20 cellular contexts compared by ENCODE assay signal in genomic region chr3:34019158-34019557, GRCh38.
A peak's percentile ranks its signal among the peaks of the same experiment; 100 is the strongest.
DNase-seq lines count a peak whose midpoint lies in the region; ATAC-seq, FAIRE-seq and TF ChIP-seq lines count a peak whose summit lies in the region.
"Had no signal": no experiment of that assay in that cellular context is flagged by ENCODE, and none has a peak within 500 bp of the region (broad histone marks: within the 10 kb centered on the region; RNA-seq: fewer than 3 reads in every experiment).

No MANE protein-coding gene starts in this region.

- POLR2A ChIA-PET in HepG2 (lab: Yijun Ruan, JAX), result no interaction called here

- peaks cover 35% of the 10 kb centered on the region for H3F3A ChIP-seq in SU-DHL-6 (ENCODE audit: insufficient read depth)

- H3K27me3 ChIP-seq in HepG2 (ENCODE audit: control insufficient read depth in 1 of 2, insufficient read depth in 2 of 2, low read length in 2 of 2) (no peaks in the 10 kb centered on the region), right lobe of liver (no peaks in the 10 kb centered on the region), Karpas-422 (ENCODE audit: low read length) (no peaks in the 10 kb centered on the region), SU-DHL-6 (ENCODE audit: low read length) (no peaks in the 10 kb centered on the region), HAP-1 (ENCODE audit: low read depth) (no peaks in the 10 kb centered on the region)

- H3K9ac ChIP-seq in HepG2 (ENCODE audit: insufficient read depth, low read depth, low read length) (no peak overlapping the region), Karpas-422 (ENCODE audit: low read length) (peak overlapping the region; percentile 17; the same call in 1 of the 2 replicates), SU-DHL-6 (ENCODE audit: low read length) (peak overlapping the region; percentile 53)

- H3K9me2 ChIP-seq in Karpas-422 (replicated peaks; ENCODE audit: insufficient read depth, low read length) (no peaks in the 10 kb centered on the region), SU-DHL-6 (replicated peaks; ENCODE audit: insufficient read depth, low read length) (no peaks in the 10 kb centered on the region)

- FAIRE-seq in HepG2 (lab: Jason Lieb, UNC), result no peak
- FAIRE-seq: A549, GM12892 had no signal

- WGBS in HepG2 (ENCODE audit: low lambda C conversion rate), result 18% methylated on average over 2 of the region's 2 CpGs
- 33% methylated on average over 2 of the region's 2 CpGs for WGBS in right lobe of liver (ENCODE audit: insufficient coverage, low coverage, low lambda C conversion rate, missing lambda C conversion rate)

- CTCF ChIA-PET in HepG2 (lab: Yijun Ruan, JAX; ENCODE audit: low intra/inter-chr PET ratio, low total read pairs), result no interaction called here

- H3K27ac ChIP-seq in HepG2 (ENCODE audit: extremely low read length, insufficient read depth, low read length) (no peak overlapping the region), right lobe of liver (no peak overlapping the region), Karpas-422 (ENCODE audit: low read length) (peak overlapping the region; percentile 94), SU-DHL-6 (ENCODE audit: low read depth, low read length) (peak overlapping the region; percentile 99)
- H3K27ac ChIP-seq: 22Rv1, A549 had no signal

- ATAC-seq in HepG2 (no peak), right lobe of liver (no peak)
- ATAC-seq: A549 had no signal

- H3K4me1 ChIP-seq in HepG2 (ENCODE audit: insufficient read depth, low read length) (peaks cover 9% of the 10 kb centered on the region), right lobe of liver (no peaks in the 10 kb centered on the region), Karpas-422 (ENCODE audit: low read length) (peaks cover 89% of the 10 kb centered on the region), HAP-1 (no peaks in the 10 kb centered on the region)

- H3K4me3 ChIP-seq in HepG2 (replicated peaks in 1 of 3; ENCODE audit: insufficient read depth in 1 of 3, low read depth in 2 of 3, low read length in 3 of 3), result no peak overlapping the region
- no peak overlapping the region for H3K4me3 ChIP-seq in right lobe of liver
- H3K4me3 ChIP-seq in Karpas-422 (ENCODE audit: low read length), result no peak overlapping the region; the same call in 1 of the 2 replicates
- no peak overlapping the region for H3K4me3 ChIP-seq in SU-DHL-6 (ENCODE audit: insufficient read depth, low read length, poor library complexity, severe bottlenecking)
- H3K4me3 ChIP-seq in HAP-1, result no peak overlapping the region
- H3K4me3 ChIP-seq: A549 had no signal

- TF ChIP-seq RAD21 in HepG2 (CRISPR knock-in tag; IDR thresholded peaks at IDR 0.05), result no peak

- no peak for TF ChIP-seq EP300 in HepG2 (IDR thresholded peaks at IDR 0.05; ENCODE audit: low read depth in 2 of 2, low read length in 2 of 2)
- no peak for TF ChIP-seq EP300 in HepG2 (CRISPR knock-in tag; IDR thresholded peaks at IDR 0.05; ENCODE audit: borderline replicate concordance)

- TF ChIP-seq CTCF in HepG2 (CRISPR knock-in tag; IDR thresholded peaks at IDR 0.05), result no peak
- TF ChIP-seq CTCF in right lobe of liver (IDR thresholded peaks at IDR 0.05), result no peak
- no peak for TF ChIP-seq CTCF in SU-DHL-6 (IDR thresholded peaks at IDR 0.05; ENCODE audit: insufficient read depth, low read length, poor library complexity, severe bottlenecking)

- DNase-seq in HepG2 (ENCODE audit: low spot score) (no peak), right lobe of liver (no peak), Karpas-422 (no peak), head of caudate nucleus (no peak), SHP77 (lab: John Stamatoyannopoulos, UW) (no peak), HAP-1 (ENCODE audit: low spot score in 2 of 2) (no peak)
- DNase-seq: AML-193; CD8-positive, alpha-beta memory T cell; COR-L47; DMS 273 treated with DMSO at 0.1 percent for 48 hours; DMS53; GDM1; GOT3; H7; IMR-90; KBM-7 had no signal

- H4K20me1 ChIP-seq in HepG2 (ENCODE audit: insufficient read depth, low read length), result no peaks in the 10 kb centered on the region
- no peaks in the 10 kb centered on the region for H4K20me1 ChIP-seq in Karpas-422 (ENCODE audit: insufficient read depth, low read depth, low read length)
- no peaks in the 10 kb centered on the region for H4K20me1 ChIP-seq in SU-DHL-6 (ENCODE audit: low read depth, low read length)

- H3K4me2 ChIP-seq in HepG2 (ENCODE audit: low read depth, low read length), result no peak overlapping the region
- H3K4me2 ChIP-seq in Karpas-422 (ENCODE audit: low read depth, low read length, poor library complexity, severe bottlenecking), result peak overlapping the region; percentile 75
- peak overlapping the region; percentile 68 for H3K4me2 ChIP-seq in SU-DHL-6 (ENCODE audit: low read depth, low read length, poor library complexity, severe bottlenecking)
- H3K4me2 ChIP-seq: A549 had no signal

- in situ Hi-C loops in HepG2 (cut with HindIII; ENCODE audit: extremely low pct_ligation_motif_present, low pct_unique_long_range_greater_than_20kb) (loop anchor here (5.0 kb wide), 1 partner anchor 137 kb away; no protein-coding TSS in a partner anchor), HAP-1 (cut with MboI; ENCODE audit: low sequenced_read_pairs) (no loop called here)

- intact Hi-C loops in HepG2 (cut with micrococcal nuclease; ENCODE audit: unreplicated experiment) (no loop called here), right lobe of liver (cut with DNase I) (no loop called here), head of caudate nucleus (cut with DNase I) (no loop called here)

- H3K9me3 ChIP-seq in HepG2 (ENCODE audit: low read length) (no peaks in the 10 kb centered on the region), right lobe of liver (no peaks in the 10 kb centered on the region), Karpas-422 (ENCODE audit: low read length) (no peaks in the 10 kb centered on the region), SU-DHL-6 (ENCODE audit: insufficient read depth, low read length) (no peaks in the 10 kb centered on the region), HAP-1 (no peaks in the 10 kb centered on the region)
- H3K9me3 ChIP-seq: A549 had no signal

- H2AFZ ChIP-seq in HepG2 (ENCODE audit: low read length), result no peak overlapping the region
- H2AFZ ChIP-seq in Karpas-422 (ENCODE audit: low read length), result 0 out of 2 replicates have a peak overlapping the region, but pooled peaks have one; percentile 7
- no peak overlapping the region for H2AFZ ChIP-seq in SU-DHL-6 (ENCODE audit: low read depth, low read length, severe bottlenecking)

- no peaks in the 10 kb centered on the region for H3K79me2 ChIP-seq in HepG2 (ENCODE audit: insufficient read depth, low read length)
- H3K79me2 ChIP-seq in Karpas-422 (ENCODE audit: low read length), result no peaks in the 10 kb centered on the region
- H3K79me2 ChIP-seq in SU-DHL-6 (ENCODE audit: insufficient read depth, low read length), result no peaks in the 10 kb centered on the region

- TF ChIP-seq POLR2A in HepG2 (IDR thresholded peaks at IDR 0.05; ENCODE audit: insufficient read depth in 1 of 2, low read depth in 2 of 2, low read length in 2 of 2) (no peak), right lobe of liver (IDR thresholded peaks at IDR 0.05) (no peak)

- BruUV-seq in HepG2 (replicated peaks; lab: Mats Ljungman, UMichigan), result no TSS peak

- no peaks in the 10 kb centered on the region for H3K36me3 ChIP-seq in HepG2 (replicated peaks in 1 of 2; ENCODE audit: control insufficient read depth in 1 of 2, insufficient read depth in 2 of 2, low read length in 2 of 2)
- H3K36me3 ChIP-seq in right lobe of liver, result no peaks in the 10 kb centered on the region
- no peaks in the 10 kb centered on the region for H3K36me3 ChIP-seq in Karpas-422 (ENCODE audit: insufficient read depth, low read length)
- no peaks in the 10 kb centered on the region for H3K36me3 ChIP-seq in SU-DHL-6 (ENCODE audit: low read length)
- H3K36me3 ChIP-seq in HAP-1 (replicated peaks), result no peaks in the 10 kb centered on the region

TF ChIP-seq in HepG2, 621 proteins besides CTCF, POLR2A, EP300 and RAD21:
- TF ChIP-seq ZNF101 (CRISPR knock-in tag; IDR thresholded peaks at IDR 0.05; ENCODE audit: borderline replicate concordance, low read depth) (no peak), HNRNPK (IDR thresholded peaks at IDR 0.05; ENCODE audit: low read depth, low read length, poor library complexity, severe bottlenecking) (peak; percentile 76)

Comparison
In these comparisons a context has a peak if more than half of its experiments do, and no peak if none do; other contexts are left out.
1. H3K27ac ChIP-seq: peak in Karpas-422 (single experiment) and SU-DHL-6 (single experiment); none in HepG2 (single experiment) and right lobe of liver (0 of 3).